In genomic region chr20:815914-816606, GRCh38 we compare ENCODE assay signal across 1 cellular context.
A peak's percentile ranks its signal among the peaks of the same experiment; 100 is the strongest.
TF ChIP-seq lines count a peak whose summit lies in the region.

No MANE protein-coding gene starts in this region.

TF ChIP-seq in K562, 482 proteins besides CTCF, POLR2A, EP300 and RAD21 (continued from another document and continues in another):
- TF ChIP-seq CLOCK (CRISPR knock-in tag; IDR thresholded peaks at IDR 0.05; ENCODE audit: borderline replicate concordance) (no peak), ZC3H8 (IDR thresholded peaks at IDR 0.05) (no peak), GATA2 (CRISPR knock-in tag; IDR thresholded peaks at IDR 0.05) (no peak), DIDO1 (tag; IDR thresholded peaks at IDR 0.05; ENCODE audit: low read depth) (no peak), SMARCE1 (IDR thresholded peaks at IDR 0.05) (no peak), SP1 (CRISPR knock-in tag; IDR thresholded peaks at IDR 0.05) (no peak), CBX3 (IDR thresholded peaks at IDR 0.05; ENCODE audit: borderline replicate concordance in 1 of 2, low read length in 2 of 2) (no peak), NR2C2 (CRISPR knock-in tag; IDR thresholded peaks at IDR 0.05) (no peak), NR2C2 (tag; IDR thresholded peaks at IDR 0.05) (no peak), SOX6 (IDR thresholded peaks at IDR 0.05) (no peak), ZKSCAN1 (IDR thresholded peaks at IDR 0.05; ENCODE audit: low read depth, low read length) (no peak), XRCC3 (IDR thresholded peaks at IDR 0.05) (no peak), CAMTA2 (CRISPR knock-in tag; conservative IDR thresholded peaks at IDR 0.05) (no peak), PRPF4 (IDR thresholded peaks at IDR 0.05; ENCODE audit: insufficient read depth, low read depth, low read length, poor library complexity, severe bottlenecking) (no peak), SREBF2 (CRISPR knock-in tag; IDR thresholded peaks at IDR 0.05) (no peak), ZNF23 (CRISPR knock-in tag; IDR thresholded peaks at IDR 0.05) (no peak), POLR2B (IDR thresholded peaks at IDR 0.05; ENCODE audit: low read depth, partially characterized antibody) (no peak), GATAD2A (IDR thresholded peaks at IDR 0.05) (no peak), MBD2 (IDR thresholded peaks at IDR 0.05; ENCODE audit: borderline replicate concordance, low read depth) (no peak), HNRNPH1 (optimal IDR thresholded peaks at IDR 0.05; ENCODE audit: low read depth, low read length) (no peak), CC2D1A (IDR thresholded peaks at IDR 0.05) (peak; percentile 78), HMGXB4 (CRISPR knock-in tag; IDR thresholded peaks at IDR 0.05) (no peak), ZNF197 (CRISPR knock-in tag; IDR thresholded peaks at IDR 0.05; ENCODE audit: low read depth) (no peak), ZNF436 (CRISPR knock-in tag; IDR thresholded peaks at IDR 0.05) (no peak), ARID3A (IDR thresholded peaks at IDR 0.05; ENCODE audit: borderline replicate concordance, low read depth, low read length) (no peak), ATF1 (CRISPR knock-in tag; IDR thresholded peaks at IDR 0.05) (no peak), ATF1 (tag; IDR thresholded peaks at IDR 0.05) (0 out of 2 replicates have a peak, but pooled peaks have one; percentile 20), MLX (CRISPR knock-in tag; conservative IDR thresholded peaks at IDR 0.05) (no peak), TARDBP (IDR thresholded peaks at IDR 0.05) (no peak), TOE1 (IDR thresholded peaks at IDR 0.05; ENCODE audit: borderline replicate concordance) (peak; percentile 25; the same call in 1 of the 2 replicates), TOE1 (CRISPR knock-in tag; IDR thresholded peaks at IDR 0.05; ENCODE audit: borderline replicate concordance, low read depth) (no peak), CSDE1 (IDR thresholded peaks at IDR 0.05) (no peak), ZNF3 (CRISPR knock-in tag; IDR thresholded peaks at IDR 0.05) (no peak), SNAPC5 (CRISPR knock-in tag; IDR thresholded peaks at IDR 0.05) (no peak), MCM3 (IDR thresholded peaks at IDR 0.05) (no peak), MYNN (IDR thresholded peaks at IDR 0.05) (no peak), MYNN (CRISPR knock-in tag; IDR thresholded peaks at IDR 0.05) (no peak), ZNF282 (CRISPR knock-in tag; IDR thresholded peaks at IDR 0.05) (no peak), ZNF121 (CRISPR knock-in tag; conservative IDR thresholded peaks at IDR 0.05) (no peak), POLR2H (tag; IDR thresholded peaks at IDR 0.05; ENCODE audit: low read depth) (no peak), GTF3C2 (IDR thresholded peaks at IDR 0.05; ENCODE audit: borderline replicate concordance, extremely low read depth, insufficient read length) (no peak), TSC22D4 (tag; IDR thresholded peaks at IDR 0.05) (no peak), ZBTB8A (IDR thresholded peaks at IDR 0.05; ENCODE audit: partially characterized antibody) (no peak), CREB3 (tag; conservative IDR thresholded peaks at IDR 0.05; ENCODE audit: low read depth) (no peak), ZNF165 (CRISPR knock-in tag; IDR thresholded peaks at IDR 0.05; ENCODE audit: borderline replicate concordance) (no peak), BHLHE40 (IDR thresholded peaks at IDR 0.05; ENCODE audit: low read length) (0 out of 2 replicates have a peak, but pooled peaks have one; percentile 11), ZNF695 (CRISPR knock-in tag; IDR thresholded peaks at IDR 0.05) (no peak), ZNF449 (CRISPR knock-in tag; IDR thresholded peaks at IDR 0.05) (no peak), ZNF24 (IDR thresholded peaks at IDR 0.05) (peak; percentile 76), SRF (CRISPR knock-in tag; IDR thresholded peaks at IDR 0.05) (no peak), GTF2F1 (IDR thresholded peaks at IDR 0.05; ENCODE audit: low read depth, low read length) (no peak), ZNF384 (IDR thresholded peaks at IDR 0.05; ENCODE audit: low read depth, low read length) (peak; percentile 89), JUND (IDR thresholded peaks at IDR 0.05; ENCODE audit: borderline replicate concordance, low read depth, low read length) (peak; percentile 15; the same call in 1 of the 2 replicates), JUND (tag; IDR thresholded peaks at IDR 0.05; ENCODE audit: borderline replicate concordance, low read depth, low read length) (no peak)
